ENCODE assay signal across 1 cellular context in genomic region chr1:206490643-206491421, GRCh38.
TF ChIP-seq lines count a peak whose summit lies in the region.

No MANE protein-coding gene starts in this region.

TF ChIP-seq in K562, 482 proteins besides CTCF, POLR2A, EP300 and RAD21 (continued from another document and continues in another):
- TF ChIP-seq PYGO2 (tag; IDR thresholded peaks at IDR 0.05) (no peak), ADNP (tag; IDR thresholded peaks at IDR 0.05) (no peak), ELF1 (tag; IDR thresholded peaks at IDR 0.05) (peak; percentile 20; the same call in 1 of the 2 replicates), MXI1 (IDR thresholded peaks at IDR 0.05; ENCODE audit: low read depth, low read length) (no peak), ELF4 (CRISPR knock-in tag; IDR thresholded peaks at IDR 0.05) (peak; percentile 89; the same call in 1 of the 2 replicates), ZFPM2 (CRISPR knock-in tag; IDR thresholded peaks at IDR 0.05) (no peak), PTRF (tag; IDR thresholded peaks at IDR 0.05) (no peak), HDGF (IDR thresholded peaks at IDR 0.05) (no peak), SNAPC5 (CRISPR knock-in tag; IDR thresholded peaks at IDR 0.05) (no peak), ZEB2 (IDR thresholded peaks at IDR 0.05) (no peak), HMBOX1 (IDR thresholded peaks at IDR 0.05) (peak; percentile 59; the same call in 1 of the 2 replicates), ATF3 (IDR thresholded peaks at IDR 0.05) (no peak), ATF3 (CRISPR knock-in tag; conservative IDR thresholded peaks at IDR 0.05) (no peak), CAMTA2 (CRISPR knock-in tag; conservative IDR thresholded peaks at IDR 0.05) (no peak; the same call in 1 of the 2 replicates), ZBTB43 (CRISPR knock-in tag; IDR thresholded peaks at IDR 0.05) (no peak), JUN (IDR thresholded peaks at IDR 0.05; ENCODE audit: borderline replicate concordance, low read depth, low read length) (no peak), JUN (CRISPR knock-in tag; IDR thresholded peaks at IDR 0.05; ENCODE audit: borderline replicate concordance) (no peak), ZNF212 (CRISPR knock-in tag; IDR thresholded peaks at IDR 0.05) (no peak), CLOCK (CRISPR knock-in tag; IDR thresholded peaks at IDR 0.05; ENCODE audit: borderline replicate concordance) (no peak), KAT8 (IDR thresholded peaks at IDR 0.05; ENCODE audit: low read depth) (no peak), MECOM (CRISPR knock-in tag; IDR thresholded peaks at IDR 0.05) (no peak), CC2D1A (IDR thresholded peaks at IDR 0.05) (no peak), ZNF507 (tag; conservative IDR thresholded peaks at IDR 0.05) (no peak), HNRNPK (IDR thresholded peaks at IDR 0.05; ENCODE audit: low read depth, low read length, poor library complexity, severe bottlenecking) (no peak), LEF1 (IDR thresholded peaks at IDR 0.05) (no peak; the same call in 1 of the 2 replicates), MLLT1 (IDR thresholded peaks at IDR 0.05) (no peak), TSC22D4 (tag; IDR thresholded peaks at IDR 0.05) (no peak), NCOA6 (IDR thresholded peaks at IDR 0.05) (no peak), ZNF121 (CRISPR knock-in tag; conservative IDR thresholded peaks at IDR 0.05) (no peak), RBBP5 (IDR thresholded peaks at IDR 0.05; ENCODE audit: borderline replicate concordance, insufficient read depth, low read length, poor library complexity, severe bottlenecking) (peak; percentile 40), ZBTB26 (CRISPR knock-in tag; IDR thresholded peaks at IDR 0.05) (peak; percentile 93), ZNF75A (CRISPR knock-in tag; IDR thresholded peaks at IDR 0.05) (no peak), CTBP1 (IDR thresholded peaks at IDR 0.05; ENCODE audit: borderline replicate concordance) (peak; percentile 30; the same call in 1 of the 2 replicates), MNT (conservative IDR thresholded peaks at IDR 0.05) (no peak), DMBX1 (CRISPR knock-in tag; IDR thresholded peaks at IDR 0.05; ENCODE audit: borderline replicate concordance) (0 out of 2 replicates have a peak, but pooled peaks have one; percentile 28), RNF2 (IDR thresholded peaks at IDR 0.05) (peak; percentile 40; the same call in 1 of the 2 replicates), CEBPG (CRISPR knock-in tag; IDR thresholded peaks at IDR 0.05) (no peak), CEBPG (tag; conservative IDR thresholded peaks at IDR 0.05 in 1 of 2, IDR thresholded peaks at IDR 0.05 in 1 of 2) (no peak), ARID4B (CRISPR knock-in tag; IDR thresholded peaks at IDR 0.05) (no peak; the same call in 1 of the 2 replicates), MAFK (IDR thresholded peaks at IDR 0.05; ENCODE audit: low read length) (no peak), ZNF584 (CRISPR knock-in tag; IDR thresholded peaks at IDR 0.05; ENCODE audit: low read depth) (peak; percentile 53; the same call in 1 of the 2 replicates), KLF13 (tag; IDR thresholded peaks at IDR 0.05; ENCODE audit: borderline replicate concordance, low read depth) (no peak), NR2F6 (CRISPR knock-in tag; IDR thresholded peaks at IDR 0.05) (no peak), TCF7L2 (IDR thresholded peaks at IDR 0.05; ENCODE audit: low read depth, low read length) (no peak), ARNT (IDR thresholded peaks at IDR 0.05) (no peak), SMARCC2 (IDR thresholded peaks at IDR 0.05; ENCODE audit: low read depth) (no peak), BACH1 (tag; IDR thresholded peaks at IDR 0.05) (no peak), ZNF766 (CRISPR knock-in tag; conservative IDR thresholded peaks at IDR 0.05) (0 out of 2 replicates have a peak, but pooled peaks have one; percentile 23), TAF9B (IDR thresholded peaks at IDR 0.05; ENCODE audit: partially characterized antibody) (no peak), IRF9 (tag; IDR thresholded peaks at IDR 0.05) (no peak), PCBP2 (IDR thresholded peaks at IDR 0.05; ENCODE audit: low read depth, low read length, poor library complexity, severe bottlenecking) (no peak), LCOR (CRISPR knock-in tag; IDR thresholded peaks at IDR 0.05) (0 out of 2 replicates have a peak, but pooled peaks have one; percentile 12), HEY1 (CRISPR knock-in tag; IDR thresholded peaks at IDR 0.05; ENCODE audit: borderline replicate concordance) (no peak), NELFE (IDR thresholded peaks at IDR 0.05; ENCODE audit: insufficient read depth, insufficient read length) (no peak), WHSC1 (IDR thresholded peaks at IDR 0.05; ENCODE audit: low read length) (no peak), NFXL1 (CRISPR knock-in tag; IDR thresholded peaks at IDR 0.05) (no peak), NONO (IDR thresholded peaks at IDR 0.05; ENCODE audit: low read depth in 2 of 2, low read length in 1 of 2) (no peak), PKNOX1 (IDR thresholded peaks at IDR 0.05) (no peak)
